ENCODE assay signal across 25 cellular contexts in the genomic region with DNA sequence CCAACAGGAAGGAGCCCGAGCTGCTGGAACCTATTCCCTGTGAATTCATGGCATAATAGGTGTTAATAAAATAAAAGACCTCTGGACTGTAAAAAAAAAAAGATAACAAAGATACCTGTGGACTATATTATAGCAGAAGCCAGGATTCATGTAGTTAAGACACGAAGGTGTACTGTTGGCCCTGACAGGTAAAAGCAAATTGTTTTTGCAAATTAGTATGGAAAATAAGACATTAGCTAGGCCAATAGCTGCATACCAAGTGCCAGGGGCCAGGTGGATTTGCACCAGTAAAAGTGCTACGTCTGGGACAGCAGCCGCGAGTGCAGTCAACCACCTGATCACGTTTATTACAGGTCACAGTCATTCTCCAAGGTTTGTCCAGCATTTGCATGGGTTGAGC. TPM values are rescaled to one million over a fixed set of nuclear protein-coding genes. Genes with fewer than 3 reads are reported as not detected.
"Had no signal": no experiment of that assay in that cellular context is flagged by ENCODE, and none has a peak within 500 bp of the region (broad histone marks: within the 10 kb centered on the region; RNA-seq: fewer than 3 reads in every experiment).

No MANE protein-coding gene starts in this region.

- H3K36me3 ChIP-seq: colonic mucosa, thoracic aorta, tibial nerve, upper lobe of left lung had no signal

- H3K4me3 ChIP-seq: colonic mucosa, psoas muscle, smooth muscle cell, thoracic aorta, tibial nerve, upper lobe of left lung had no signal

- H3K27ac Mint-ChIP-seq: naive thymus-derived CD8-positive, alpha-beta T cell; nephron progenitor cell; stimulated activated memory B cell treated with anti-CD40 and anti-IgM and Interleukin-4, amounts not matched to agents 10 μg/mL and 1 μg/mL and 100 μg/mL, for 72 hours; stimulated activated naive CD8-positive, alpha-beta T cell treated with anti-CD3 and anti-CD28 coated beads, Interleukin-15, Interleukin-2, amounts not matched to agents 100 ng/mL and 50 ng/mL, for 24 hours had no signal

- H3K9me3 Mint-ChIP-seq: central memory CD8-positive, alpha-beta T cell; naive thymus-derived CD8-positive, alpha-beta T cell; nephron progenitor cell; stimulated activated memory B cell treated with anti-CD40 and anti-IgM and Interleukin-4, amounts not matched to agents 10 μg/mL and 1 μg/mL and 100 μg/mL, for 72 hours; stimulated activated naive CD8-positive, alpha-beta T cell treated with anti-CD3 and anti-CD28 coated beads, Interleukin-15, Interleukin-2, amounts not matched to agents 100 ng/mL and 50 ng/mL, for 24 hours had no signal

- ATAC-seq: left lobe of liver; naive thymus-derived CD8-positive, alpha-beta T cell; psoas muscle; right cardiac atrium; stimulated activated memory B cell treated with anti-CD40 and anti-IgM and Interleukin-4, amounts not matched to agents 10 μg/mL and 1 μg/mL and 100 μg/mL, for 72 hours had no signal

- H3K27ac ChIP-seq: colonic mucosa, psoas muscle, thoracic aorta, tibial nerve, upper lobe of left lung had no signal

- H3K4me1 Mint-ChIP-seq: central memory CD8-positive, alpha-beta T cell; stimulated activated memory B cell treated with anti-CD40 and anti-IgM and Interleukin-4, amounts not matched to agents 10 μg/mL and 1 μg/mL and 100 μg/mL, for 72 hours had no signal

- DNase-seq: colonic mucosa; dermis blood vessel endothelial cell; effector memory CD4-positive, alpha-beta T cell; erythroblast; head of caudate nucleus; kidney; mammary epithelial cell; mesendoderm; naive thymus-derived CD8-positive, alpha-beta T cell; nephron progenitor cell; psoas muscle; right cardiac atrium; stimulated activated CD4-positive, alpha-beta T cell treated with anti-CD3 and anti-CD28 coated beads, Interleukin-12 subunit alpha, Interleukin-12 subunit beta, amount 100 ng/mL, for 4 hours; stimulated activated CD4-positive, alpha-beta T cell treated with anti-CD3 and anti-CD28 coated beads, Interleukin-1b, Interleukin-23, amount 100 ng/mL, for 48 hours; stimulated activated CD4-positive, alpha-beta T cell treated with anti-CD3 and anti-CD28 coated beads, Interleukin-4, amount 100 ng/mL, for 24 hours had no signal

- H3K36me3 Mint-ChIP-seq: naive thymus-derived CD8-positive, alpha-beta T cell; stimulated activated memory B cell treated with anti-CD40 and anti-IgM and Interleukin-4, amounts not matched to agents 10 μg/mL and 1 μg/mL and 100 μg/mL, for 72 hours had no signal

- H3K4me1 ChIP-seq: colonic mucosa, psoas muscle, tibial nerve, upper lobe of left lung had no signal

- H3K4me3 Mint-ChIP-seq: central memory CD8-positive, alpha-beta T cell; naive thymus-derived CD8-positive, alpha-beta T cell; nephron progenitor cell; stimulated activated memory B cell treated with anti-CD40 and anti-IgM and Interleukin-4, amounts not matched to agents 10 μg/mL and 1 μg/mL and 100 μg/mL, for 72 hours; stimulated activated naive CD8-positive, alpha-beta T cell treated with anti-CD3 and anti-CD28 coated beads, Interleukin-15, Interleukin-2, amounts not matched to agents 100 ng/mL and 50 ng/mL, for 24 hours had no signal

- H3K9me3 ChIP-seq: colonic mucosa, psoas muscle, thoracic aorta, tibial nerve, upper lobe of left lung had no signal

- H3K27me3 ChIP-seq: colonic mucosa, upper lobe of left lung had no signal

RNA-seq across cellular contexts. Expression of a gene that starts 26.1 kb away (rescaled TPM):
- polyA plus RNA-seq: naive thymus-derived CD8-positive, alpha-beta T cell had no signal

RNA-seq across cellular contexts. Expression of a gene that starts 54.8 kb away (rescaled TPM):
- total RNA-seq: chondrocyte; dermis blood vessel endothelial cell; fibroblast of villous mesenchyme; mammary epithelial cell; naive thymus-derived CD8-positive, alpha-beta T cell; smooth muscle cell; thoracic aorta had no signal
- polyA plus RNA-seq: mammary epithelial cell; naive thymus-derived CD8-positive, alpha-beta T cell; smooth muscle cell had no signal
